Comparison of ENCODE assay signal across 9 cellular contexts in the genomic region with DNA sequence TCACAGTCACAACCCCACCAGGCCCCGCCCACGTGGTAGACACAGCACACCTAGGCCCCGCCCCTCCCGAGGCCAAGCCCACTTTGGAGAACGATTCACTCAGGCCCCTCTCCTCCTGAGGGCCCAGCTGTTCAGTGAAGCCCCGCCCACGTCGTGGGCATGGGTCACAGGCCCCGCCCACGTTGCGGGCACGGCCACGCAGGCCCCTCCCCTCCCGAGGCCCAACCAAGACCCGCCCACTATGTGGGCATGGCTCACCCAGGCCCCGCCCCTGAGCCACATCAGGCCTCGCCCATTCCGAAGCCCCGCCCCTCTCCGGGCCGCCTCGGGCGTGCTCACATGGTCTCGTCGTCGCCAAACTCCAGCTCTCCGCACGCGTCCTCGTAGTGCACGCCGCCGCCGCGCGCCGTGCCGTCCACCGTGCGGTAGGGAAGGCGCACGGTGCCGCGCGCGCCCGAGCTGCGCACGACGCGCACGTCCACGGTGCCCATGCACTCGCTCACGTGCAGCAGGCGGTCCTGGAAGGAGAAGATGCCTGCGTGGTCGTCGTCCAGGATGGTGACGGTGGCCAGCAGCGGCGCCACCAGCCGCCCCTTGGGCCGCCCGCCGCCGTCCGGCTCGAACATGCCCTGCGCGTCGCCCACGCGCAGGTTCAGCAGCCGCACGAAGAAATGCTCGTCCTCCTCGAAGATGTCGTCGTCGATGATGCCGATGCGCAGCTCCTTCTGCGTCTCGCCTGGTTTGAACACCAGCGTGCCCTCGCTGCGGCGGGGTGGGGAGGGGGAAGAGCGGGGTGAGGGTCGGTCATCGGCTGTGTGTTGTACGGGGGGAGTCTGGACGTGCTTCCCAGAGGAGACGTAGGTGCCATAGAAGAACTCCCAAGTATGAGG. TPM values are rescaled to one million over a fixed set of nuclear protein-coding genes. Genes with fewer than 3 reads are reported as not detected.
DNase-seq lines count a peak whose midpoint lies in the region; ATAC-seq and TF ChIP-seq lines count a peak whose summit lies in the region.
"Had no signal": no experiment of that assay in that cellular context is flagged by ENCODE, and none has a peak within 500 bp of the region (broad histone marks: within the 10 kb centered on the region; RNA-seq: fewer than 3 reads in every experiment).

No MANE protein-coding gene starts in this region.

- no peak overlapping the region for H3K27ac ChIP-seq in body of pancreas
- H3K27ac ChIP-seq: C4-2B had no signal

- H3K4me1 ChIP-seq in body of pancreas, result peaks cover 18% of the 10 kb centered on the region

- peaks cover 0 to 3% of the 10 kb centered on the region in 2 donors for H3K27me3 ChIP-seq in body of pancreas

- peak; percentile 33 for ATAC-seq in body of pancreas
- ATAC-seq in HG02571 (IDR thresholded peaks at IDR 0.05; ENCODE audit: unreplicated experiment), result no peak

- H3K4me3 ChIP-seq in body of pancreas, result no peak overlapping the region

- no peaks in the 10 kb centered on the region for H3K36me3 ChIP-seq in body of pancreas (replicated peaks in 1 of 2; ENCODE audit: insufficient read depth in 1 of 2, low read depth in 2 of 2)

- TF ChIP-seq CTCF in body of pancreas (IDR thresholded peaks at IDR 0.05), result no peak

- TF ChIP-seq POLR2A in body of pancreas (IDR thresholded peaks at IDR 0.05), result no peak

- no peaks in the 10 kb centered on the region for H3K9me3 ChIP-seq in body of pancreas

- 35 to 43% methylated on average over 42 to 78 of the region's 95 CpGs for WGBS in body of pancreas, 2 donors

- intact Hi-C loops in body of pancreas (cut with DNase I), result no loop called here

- DNase-seq in NCI-H345 (lab: John Stamatoyannopoulos, UW) (peak; percentile 40), NCI-H345 treated with DMSO at 0.1 percent for 48 hours (lab: John Stamatoyannopoulos, UW; ENCODE audit: unreplicated experiment) (no peak), T-helper 2 cell (peak in 4 of 5 experiments; percentile 23 to 64 (median 44)), body of pancreas (peak in 2 of 4 donors; percentile 25 to 34), iris pigment epithelial cell (ENCODE audit: low read depth) (peak; percentile 39), midbrain (lab: John Stamatoyannopoulos, UW) (no peak)
- peak; percentile 54 to 83 for DNase-seq in stimulated activated CD4-positive, alpha-beta T cell treated with anti-CD3 and anti-CD28 coated beads, Interleukin-4, amount 100 ng/mL, for 48 hours (ENCODE audit: low read depth in 2 of 2)

RNA-seq across cellular contexts. Expression of a gene that starts 24.0 kb away (rescaled TPM):
- 10 to 100 TPM in 1 of 2 donors, 1 to 10 TPM in 1; 8.0 to 31.6 TPM for total RNA-seq in body of pancreas

RNA-seq across cellular contexts. Expression of a gene that starts 28.4 kb away (rescaled TPM):
- 1 to 10 TPM; 1.3 to 2.3 TPM for total RNA-seq in body of pancreas

RNA-seq across cellular contexts. Expression of a gene that starts 36.3 kb away (rescaled TPM):
- 1 to 10 TPM; 3.1 to 4.6 TPM for total RNA-seq in body of pancreas

Comparison
In these comparisons a context has a peak if more than half of its experiments do, and no peak if none do; other contexts are left out.
1. DNase-seq: peak in NCI-H345 (single experiment), T-helper 2 cell (4 of 5), iris pigment epithelial cell (single experiment) and stimulated activated CD4-positive, alpha-beta T cell treated with anti-CD3 and anti-CD28 coated beads, Interleukin-4, amount 100 ng/mL, for 48 hours (2 of 2); none in NCI-H345 treated with DMSO at 0.1 percent for 48 hours (single experiment) and midbrain (single experiment).